In the genomic region with DNA sequence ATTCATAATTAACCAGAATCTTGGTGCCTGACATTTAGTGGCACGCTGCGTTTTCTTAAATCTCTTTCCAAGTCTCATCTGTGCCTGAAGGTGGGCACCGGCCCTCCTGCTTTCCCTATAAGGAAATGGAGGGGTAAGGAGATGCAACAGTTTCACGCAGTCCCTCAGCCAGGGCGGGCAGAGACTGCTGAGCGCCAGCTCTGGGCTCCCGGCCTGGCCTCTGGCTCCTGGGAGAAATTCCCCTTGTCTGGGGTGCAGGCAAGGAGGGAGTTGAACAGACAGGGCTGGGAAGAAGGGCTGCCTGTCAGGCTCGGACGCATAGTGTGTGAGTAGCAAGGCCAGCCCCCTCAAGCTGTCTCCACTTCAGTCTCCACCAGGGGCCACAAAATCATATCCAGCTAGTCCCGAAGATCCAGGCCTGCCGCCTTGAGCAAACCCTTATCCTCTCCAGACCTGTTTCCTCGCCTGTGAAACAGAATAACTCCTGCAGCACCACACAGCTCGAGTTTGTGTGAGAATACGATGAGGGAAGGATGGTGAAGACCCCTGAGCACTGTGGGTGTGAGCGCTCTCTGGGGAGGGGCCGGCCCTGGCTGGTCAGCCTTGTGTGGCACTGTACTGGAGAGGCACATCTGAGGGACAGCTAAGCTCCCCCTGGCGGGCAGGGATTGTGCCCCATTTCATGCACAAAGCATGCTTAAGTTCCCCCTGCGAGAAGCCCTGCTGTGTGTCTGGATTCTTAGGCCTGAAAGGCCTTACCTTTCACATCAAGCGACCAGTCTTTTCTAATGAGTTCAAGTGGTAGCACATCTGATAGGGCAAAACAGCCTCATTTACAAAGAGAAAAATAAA, we compare ENCODE assay signal across 10 cellular contexts. TPM values are rescaled to one million over a fixed set of nuclear protein-coding genes. Genes with fewer than 3 reads are reported as not detected.
DNase-seq lines count a peak whose midpoint lies in the region; ATAC-seq, FAIRE-seq and TF ChIP-seq lines count a peak whose summit lies in the region.
"Had no signal": no experiment of that assay in that cellular context is flagged by ENCODE, and none has a peak within 500 bp of the region (broad histone marks: within the 10 kb centered on the region; RNA-seq: fewer than 3 reads in every experiment).

No MANE protein-coding gene starts in this region.

- TF ChIP-seq CTCF in MCF 10A (IDR thresholded peaks at IDR 0.05; ENCODE audit: unreplicated experiment) (peak; percentile 39), breast epithelium (IDR thresholded peaks at IDR 0.05) (no peak), Panc1 (IDR thresholded peaks at IDR 0.05) (no peak; the same call in 1 of the 2 replicates)

- DNase-seq in MCF 10A (ENCODE audit: unreplicated experiment): peak; percentile 61
- no peak for DNase-seq in breast epithelium (ENCODE audit: low spot score in 2 of 2)
- no peak for DNase-seq in Panc1 (ENCODE audit: low read depth, low spot score)
- DNase-seq in fibroblast of gingiva (ENCODE audit: low read depth): peak; percentile 35
- DNase-seq in urothelium cell line (ENCODE audit: low spot score): peak; percentile 41
- no peak for DNase-seq in activated naive CD4-positive, alpha-beta T cell treated with anti-CD3 and anti-CD28 coated beads, Interleukin-2, amount 50 U/mL, for 16 hours
- DNase-seq: activated naive CD8-positive, alpha-beta T cell treated with anti-CD3 and anti-CD28 coated beads, Interleukin-2, amount 10 ng/mL, durations not matched to agents 7 days and 5 days had no signal

- no peaks in the 10 kb centered on the region for H3K4me1 Mint-ChIP-seq in MCF 10A (ENCODE audit: insufficient read depth, unreplicated experiment)
- H3K4me1 Mint-ChIP-seq: activated naive CD8-positive, alpha-beta T cell treated with anti-CD3 and anti-CD28 coated beads, Interleukin-2, amount 10 ng/mL, durations not matched to agents 7 days and 5 days had no signal

- in situ Hi-C loops in Panc1 (cut with HindIII; ENCODE audit: low pct_unique_long_range_greater_than_20kb, low sequenced_read_pairs): no loop called here

- FAIRE-seq in urothelium cell line (lab: Jason Lieb, UNC): no peak

- H3K36me3 Mint-ChIP-seq in MCF 10A (ENCODE audit: insufficient read depth, unreplicated experiment): no peaks in the 10 kb centered on the region
- H3K36me3 Mint-ChIP-seq: activated naive CD8-positive, alpha-beta T cell treated with anti-CD3 and anti-CD28 coated beads, Interleukin-2, amount 10 ng/mL, durations not matched to agents 7 days and 5 days had no signal

- H3K27me3 Mint-ChIP-seq in MCF 10A (ENCODE audit: insufficient read depth, unreplicated experiment): no peaks in the 10 kb centered on the region
- H3K27me3 Mint-ChIP-seq: activated naive CD8-positive, alpha-beta T cell treated with anti-CD3 and anti-CD28 coated beads, Interleukin-2, amount 10 ng/mL, durations not matched to agents 7 days and 5 days had no signal

- H3K4me3 ChIP-seq in breast epithelium: no peak overlapping the region
- no peak overlapping the region for H3K4me3 ChIP-seq in Panc1 (ENCODE audit: low read depth in 2 of 2, low read length in 2 of 2)
- H3K4me3 ChIP-seq: BLaER1 had no signal

- H3K27ac Mint-ChIP-seq in MCF 10A (ENCODE audit: low read depth, unreplicated experiment): no peak overlapping the region
- H3K27ac Mint-ChIP-seq: activated naive CD8-positive, alpha-beta T cell treated with anti-CD3 and anti-CD28 coated beads, Interleukin-2, amount 10 ng/mL, durations not matched to agents 7 days and 5 days had no signal

- no peak overlapping the region for H3K4me3 Mint-ChIP-seq in MCF 10A (ENCODE audit: unreplicated experiment)
- H3K4me3 Mint-ChIP-seq: activated naive CD8-positive, alpha-beta T cell treated with anti-CD3 and anti-CD28 coated beads, Interleukin-2, amount 10 ng/mL, durations not matched to agents 7 days and 5 days had no signal

- CTCF ChIA-PET in MCF 10A (lab: Yijun Ruan, JAX): interaction anchor here (0.6 to 4.5 kb wide), 12 partner anchors 12 to 593 kb away, joined by 3 to 27 read pairs (median 3); no protein-coding TSS in a partner anchor
- CTCF ChIA-PET in Panc1 (lab: Charles Lee): no interaction called here

- no peaks in the 10 kb centered on the region for H3K9me3 Mint-ChIP-seq in MCF 10A (ENCODE audit: unreplicated experiment)
- H3K9me3 Mint-ChIP-seq: activated naive CD8-positive, alpha-beta T cell treated with anti-CD3 and anti-CD28 coated beads, Interleukin-2, amount 10 ng/mL, durations not matched to agents 7 days and 5 days had no signal

- BruUV-seq in MCF 10A (replicated peaks; lab: Mats Ljungman, UMichigan): no TSS peak
- BruUV-seq in Panc1 (replicated peaks; lab: Mats Ljungman, UMichigan): no TSS peak

- H3K27ac ChIP-seq in breast epithelium: peak overlapping the region in 1 of 2 donors; percentile 33
- H3K27ac ChIP-seq in Panc1 (ENCODE audit: low read length): no peak overlapping the region
- H3K27ac ChIP-seq: BLaER1 had no signal

- no peaks in the 10 kb centered on the region for H3K27me3 ChIP-seq in breast epithelium
- H3K27me3 ChIP-seq in Panc1 (ENCODE audit: control insufficient read depth, insufficient read depth, low read length): no peaks in the 10 kb centered on the region
- H3K27me3 ChIP-seq: BLaER1 had no signal

- TF ChIP-seq POLR2A in breast epithelium (IDR thresholded peaks at IDR 0.05): no peak

- POLR2A ChIA-PET in MCF 10A (lab: Yijun Ruan, JAX) (interaction anchor here (0.5 to 1.7 kb wide), 5 partner anchors 15 to 646 kb away, joined by 3 to 6 read pairs (median 3); a partner anchor contains a TSS), Panc1 (lab: Charles Lee) (no interaction called here)

- H3K36me3 ChIP-seq in breast epithelium (no peaks in the 10 kb centered on the region), Panc1 (ENCODE audit: control insufficient read depth, insufficient read depth, low read length) (no peaks in the 10 kb centered on the region)
- H3K36me3 ChIP-seq: BLaER1 had no signal

- H3K9me3 ChIP-seq in breast epithelium (no peaks in the 10 kb centered on the region), Panc1 (ENCODE audit: control insufficient read depth, insufficient read depth, low read depth, low read length) (no peaks in the 10 kb centered on the region)
- H3K9me3 ChIP-seq: BLaER1 had no signal

- peak; percentile 85 for ATAC-seq in Panc1
- ATAC-seq in HG02759 (IDR thresholded peaks at IDR 0.05; ENCODE audit: unreplicated experiment): no peak
- no peak for ATAC-seq in HG03139 (IDR thresholded peaks at IDR 0.05; ENCODE audit: unreplicated experiment)

- intact Hi-C loops in MCF 10A (cut with micrococcal nuclease): loop anchor here (1.0 kb wide), 1 partner anchor 56 kb away; no protein-coding TSS in a partner anchor
- intact Hi-C loops in breast epithelium (cut with DNase I; ENCODE audit: low total_unique reads): no loop called here
- intact Hi-C loops in Panc1 (cut with micrococcal nuclease; ENCODE audit: unreplicated experiment): no loop called here

- H3K4me1 ChIP-seq in breast epithelium (no peaks in the 10 kb centered on the region), Panc1 (ENCODE audit: control insufficient read depth, insufficient read depth, low read length) (peaks cover 3% of the 10 kb centered on the region; the same call in 1 of the 2 replicates)

RNA-seq across cellular contexts. Expression of a gene that starts 33.8 kb away (rescaled TPM):
- total RNA-seq in MCF 10A (2022): 214 and 232 TPM in 2 replicates
- 10 to 100 TPM in 2 of 3 donors, 1 to 10 TPM in 1; 2.6 to 51.8 (median 38.7) TPM for total RNA-seq in breast epithelium
- 93.0 TPM for total RNA-seq in Panc1 (2021; ENCODE audit: unreplicated experiment)
- polyA plus RNA-seq in Panc1 (2012; ENCODE audit: insufficient read length): 74.4 TPM

Comparison
In these comparisons a context has a peak if more than half of its experiments do, and no peak if none do; other contexts are left out.
1. DNase-seq: peak in MCF 10A (single experiment), fibroblast of gingiva (single experiment) and urothelium cell line (single experiment); none in breast epithelium (0 of 2), Panc1 (single experiment) and activated naive CD4-positive, alpha-beta T cell treated with anti-CD3 and anti-CD28 coated beads, Interleukin-2, amount 50 U/mL, for 16 hours (single experiment).